In the genomic region with DNA sequence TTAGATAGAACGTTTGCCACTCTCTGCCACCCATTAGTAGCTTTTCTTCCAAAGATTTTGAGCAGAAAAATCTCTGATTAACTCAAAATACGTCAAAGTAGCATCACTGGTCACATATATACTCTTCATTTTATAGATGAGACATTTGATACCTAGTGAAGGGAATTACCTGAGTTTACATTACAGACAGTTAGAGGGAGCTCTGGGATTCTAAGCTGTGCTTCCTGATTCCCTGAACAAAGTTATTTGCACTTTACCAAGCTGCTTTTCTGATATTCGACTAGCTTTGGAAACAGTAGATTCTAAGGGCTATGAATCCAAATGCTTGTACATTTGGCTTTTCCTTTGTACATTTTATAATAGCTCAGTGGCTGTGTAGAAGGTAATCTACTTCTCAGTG, we compare ENCODE assay signal across 24 cellular contexts.
A peak's percentile ranks its signal among the peaks of the same experiment; 100 is the strongest.
DNase-seq lines count a peak whose midpoint lies in the region; ATAC-seq and TF ChIP-seq lines count a peak whose summit lies in the region.
"Had no signal": no experiment of that assay in that cellular context is flagged by ENCODE, and none has a peak within 500 bp of the region (broad histone marks: within the 10 kb centered on the region; RNA-seq: fewer than 3 reads in every experiment).

No MANE protein-coding gene starts in this region.

- H2AK9ac ChIP-seq in IMR-90 (replicated peaks; ENCODE audit: low read depth, low read length, poor library complexity) = no peak overlapping the region

- TF ChIP-seq POLR2A in IMR-90 (IDR thresholded peaks at IDR 0.05; ENCODE audit: low read depth, low read length) (no peak), uterus (IDR thresholded peaks at IDR 0.05) (no peak)

- dilution Hi-C loops in IMR-90 (cut with HindIII; ENCODE audit: low sequenced_read_pairs, unreplicated experiment) = no loop called here

- TF ChIP-seq CTCF in AG09309 (IDR thresholded peaks at IDR 0.05; ENCODE audit: control insufficient read depth, insufficient read depth, low read depth, low read length, missing control alignments) (peak; percentile 15), IMR-90 (conservative IDR thresholded peaks at IDR 0.05; ENCODE audit: low read depth, low read length) (no peak), WTC11 (IDR thresholded peaks at IDR 0.05) (no peak), uterus (IDR thresholded peaks at IDR 0.05) (no peak)

- no peak overlapping the region for H3K4ac ChIP-seq in IMR-90 (ENCODE audit: low read depth, low read length)

- H3K23ac ChIP-seq in IMR-90 (ENCODE audit: low read depth, low read length) = no peak overlapping the region

- H3K27me3 ChIP-seq in IMR-90 (ENCODE audit: control insufficient read depth, insufficient read depth, low read length) = no peaks in the 10 kb centered on the region
- H3K27me3 ChIP-seq in uterus = no peaks in the 10 kb centered on the region
- no peaks in the 10 kb centered on the region for H3K27me3 ChIP-seq in right cardiac atrium (ENCODE audit: control insufficient read depth, insufficient read depth)
- H3K27me3 ChIP-seq: sigmoid colon, testis had no signal

- ATAC-seq in IMR-90 (ENCODE audit: low read depth) = peak; percentile 21; the same call in 1 of the 2 replicates
- peak; percentile 74 for ATAC-seq in WTC11
- ATAC-seq in left colon = peak; percentile 58
- no peak for ATAC-seq in right cardiac atrium
- no peak for ATAC-seq in GM21381 (IDR thresholded peaks at IDR 0.05; ENCODE audit: unreplicated experiment)
- ATAC-seq: activated CD8-positive, alpha-beta memory T cell treated with anti-CD3 and anti-CD28 coated beads, Interleukin-2, amount 10 ng/mL, durations not matched to agents 7 days and 5 days had no signal

- no peak overlapping the region for H3K9ac ChIP-seq in IMR-90 (ENCODE audit: low read depth, low read length)

- H3K18ac ChIP-seq in IMR-90 (ENCODE audit: low read depth, low read length) = peak overlapping the region; percentile 31; the same call in 1 of the 2 replicates

- intact Hi-C loops in IMR-90 (cut with micrococcal nuclease) (no loop called here), left colon (cut with DNase I, micrococcal nuclease) (no loop called here), uterus (cut with DNase I; ENCODE audit: low total_unique reads) (no loop called here), right cardiac atrium (cut with DNase I) (no loop called here)

- H3K9me3 ChIP-seq in IMR-90 (ENCODE audit: control insufficient read depth, insufficient read depth, low read length) (no peaks in the 10 kb centered on the region), uterus (no peaks in the 10 kb centered on the region), right cardiac atrium (ENCODE audit: control insufficient read depth, low read length) (no peaks in the 10 kb centered on the region)
- H3K9me3 ChIP-seq: HAP-1, sigmoid colon, testis had no signal

- H2BK120ac ChIP-seq in IMR-90 (ENCODE audit: low read depth, low read length) = no peak overlapping the region

- in situ Hi-C loops in IMR-90 (cut with MboI; ENCODE audit: low sequenced_read_pairs) = no loop called here

- no peak overlapping the region for H2AK5ac ChIP-seq in IMR-90 (ENCODE audit: low read depth, low read length)

- CTCF ChIA-PET in IMR-90 (lab: Yijun Ruan, JAX) (interaction anchor here (0.8 kb wide), 1 partner anchor 10 kb away, joined by 3 read pairs; no protein-coding TSS in a partner anchor), WTC11 (lab: Charles Lee) (interaction anchor here (0.7 to 1.4 kb wide), 2 partner anchors 14 to 57 kb away, joined by 4 read pairs; no protein-coding TSS in a partner anchor)

- H3K4me3 Mint-ChIP-seq in WTC11 = no peak overlapping the region
- H3K4me3 Mint-ChIP-seq: activated CD8-positive, alpha-beta memory T cell treated with anti-CD3 and anti-CD28 coated beads, Interleukin-2, amount 10 ng/mL, durations not matched to agents 7 days and 5 days; mesothelial cell of epicardium had no signal

- H4K91ac ChIP-seq in IMR-90 (ENCODE audit: insufficient read depth, low read depth, low read length) = no peak overlapping the region

- H4K8ac ChIP-seq in IMR-90 (ENCODE audit: low read depth in 2 of 2, low read length in 2 of 2) = no peak overlapping the region

- POLR2A ChIA-PET in IMR-90 (lab: Charles Lee; ENCODE audit: unreplicated experiment) = no interaction called here
- POLR2A ChIA-PET in WTC11 (lab: Charles Lee) = no interaction called here

- no peak overlapping the region for H3K27ac ChIP-seq in IMR-90 (ENCODE audit: insufficient read depth, low read length)
- no peak overlapping the region for H3K27ac ChIP-seq in uterus
- no peak overlapping the region for H3K27ac ChIP-seq in right cardiac atrium (ENCODE audit: low read length)
- H3K27ac ChIP-seq: epithelial cell of prostate, RWPE1, sigmoid colon, testis had no signal

- no peaks in the 10 kb centered on the region for H4K20me1 ChIP-seq in IMR-90 (ENCODE audit: insufficient read depth, low read length)

- no peak overlapping the region for H3K56ac ChIP-seq in IMR-90 (ENCODE audit: extremely low read depth, insufficient read depth, low read length)

- no peak overlapping the region for H4K5ac ChIP-seq in IMR-90 (ENCODE audit: low read depth, low read length)

- no peaks in the 10 kb centered on the region for H3K9me1 ChIP-seq in IMR-90 (ENCODE audit: insufficient read depth, low read length)

- no peaks in the 10 kb centered on the region for H3K36me3 Mint-ChIP-seq in WTC11
- H3K36me3 Mint-ChIP-seq: activated CD8-positive, alpha-beta memory T cell treated with anti-CD3 and anti-CD28 coated beads, Interleukin-2, amount 10 ng/mL, durations not matched to agents 7 days and 5 days; mesothelial cell of epicardium had no signal

- no peak overlapping the region for H2BK5ac ChIP-seq in IMR-90 (ENCODE audit: low read depth, low read length, poor library complexity, severe bottlenecking)

- H3K27ac Mint-ChIP-seq in WTC11 = no peak overlapping the region
- H3K27ac Mint-ChIP-seq: activated CD8-positive, alpha-beta memory T cell treated with anti-CD3 and anti-CD28 coated beads, Interleukin-2, amount 10 ng/mL, durations not matched to agents 7 days and 5 days; mesothelial cell of epicardium had no signal

- no peaks in the 10 kb centered on the region for H3K79me1 ChIP-seq in IMR-90 (ENCODE audit: low read depth in 1 of 2, low read length in 2 of 2)

- H3K4me2 ChIP-seq in IMR-90 (ENCODE audit: low read depth, low read length) = no peak overlapping the region; the same call in 1 of the 2 replicates

- WGBS in IMR-90 (ENCODE audit: extremely low coverage in 2 of 2, insufficient read length in 1 of 2), 2 experiments = no CpG with 5 or more reads among the region's 3 CpGs
- 40% methylated on average over 3 of the region's 3 CpGs for WGBS in right cardiac atrium

- DNase-seq in AG09309 (ENCODE audit: low read depth) (no peak), IMR-90 (peak; percentile 4), WTC11 (ENCODE audit: low spot score) (no peak), left colon (no peak), uterus (no peak), HT-29 (ENCODE audit: low spot score) (no peak), right cardiac atrium (no peak)
- DNase-seq: activated CD4-positive, CD25-positive, alpha-beta regulatory T cell treated with anti-CD3 and anti-CD28 coated beads, Interleukin-2, amount 50 U/mL, for 72 hours; activated CD8-positive, alpha-beta memory T cell treated with anti-CD3 and anti-CD28 coated beads, Interleukin-2, amount 10 ng/mL, durations not matched to agents 7 days and 5 days; activated effector memory CD4-positive, alpha-beta T cell treated with Interleukin-2 at 50 U/mL for 16 hours; amniotic stem cell; Calu3; GF-D8; NCI-H2029; NCI-H526 treated with DMSO at 0.1 percent for 48 hours; sigmoid colon; stimulated activated CD4-positive, alpha-beta T cell treated with anti-CD3 and anti-CD28 coated beads, Interleukin-4, amount 100 ng/mL, for 24 hours; stimulated activated CD8-positive, alpha-beta memory T cell treated with anti-CD3 and anti-CD28 coated beads, Interleukin-4, amount 100 ng/mL, for 48 hours; testis had no signal

- H2BK15ac ChIP-seq in IMR-90 (ENCODE audit: low read depth, low read length) = no peak overlapping the region

- BruUV-seq in IMR-90 (replicated peaks; lab: Mats Ljungman, UMichigan) = no TSS peak

- H2AFZ ChIP-seq in IMR-90 (replicated peaks; ENCODE audit: low read length, poor library complexity) = no peak overlapping the region

- no peak for TF ChIP-seq RAD21 in IMR-90 (IDR thresholded peaks at IDR 0.05; ENCODE audit: low read length)

- H3K4me1 Mint-ChIP-seq in WTC11 = peaks cover 11% of the 10 kb centered on the region
- H3K4me1 Mint-ChIP-seq: activated CD8-positive, alpha-beta memory T cell treated with anti-CD3 and anti-CD28 coated beads, Interleukin-2, amount 10 ng/mL, durations not matched to agents 7 days and 5 days had no signal

- no peaks in the 10 kb centered on the region for H3K27me3 Mint-ChIP-seq in WTC11 (ENCODE audit: low read depth)
- H3K27me3 Mint-ChIP-seq: activated CD8-positive, alpha-beta memory T cell treated with anti-CD3 and anti-CD28 coated beads, Interleukin-2, amount 10 ng/mL, durations not matched to agents 7 days and 5 days had no signal

- no peaks in the 10 kb centered on the region for H3K36me3 ChIP-seq in IMR-90 (ENCODE audit: control insufficient read depth, insufficient read depth, low read length)
- H3K36me3 ChIP-seq in uterus = no peaks in the 10 kb centered on the region
- H3K36me3 ChIP-seq: HAP-1, sigmoid colon had no signal

- H3K9me3 Mint-ChIP-seq in WTC11 = no peaks in the 10 kb centered on the region

- no peak overlapping the region for H3K14ac ChIP-seq in IMR-90 (replicated peaks; ENCODE audit: low read depth, low read length)

- no peak overlapping the region for H2BK20ac ChIP-seq in IMR-90 (ENCODE audit: low read depth, low read length)

- H3K4me3 ChIP-seq in AG09309 (ENCODE audit: control insufficient read depth, low read depth, low read length) (no peak overlapping the region), IMR-90 (ENCODE audit: insufficient read depth, low read depth, low read length) (no peak overlapping the region), uterus (no peak overlapping the region), right cardiac atrium (ENCODE audit: low read length) (no peak overlapping the region)
- H3K4me3 ChIP-seq: HAP-1, sigmoid colon, testis had no signal

- H3K4me1 ChIP-seq in IMR-90 (ENCODE audit: control insufficient read depth, insufficient read depth, low read length) = no peaks in the 10 kb centered on the region
- no peaks in the 10 kb centered on the region for H3K4me1 ChIP-seq in uterus
- no peaks in the 10 kb centered on the region for H3K4me1 ChIP-seq in right cardiac atrium (ENCODE audit: control insufficient read depth, insufficient read depth, low read length)
- H3K4me1 ChIP-seq: HAP-1, sigmoid colon, testis had no signal

TF ChIP-seq in IMR-90, 13 proteins besides CTCF, POLR2A, EP300 and RAD21 (continues in another document):
- TF ChIP-seq FOS (IDR thresholded peaks at IDR 0.05; ENCODE audit: low read depth, low read length) = no peak
- no peak for TF ChIP-seq CHD1 (IDR thresholded peaks at IDR 0.05; ENCODE audit: low read depth, low read length)
- TF ChIP-seq NFE2L2 (IDR thresholded peaks at IDR 0.05; ENCODE audit: low read depth, low read length) = no peak

Comparison
In these comparisons a context has a peak if more than half of its experiments do, and no peak if none do; other contexts are left out.
1. ATAC-seq: peak in IMR-90 (single experiment), WTC11 (single experiment) and left colon (single experiment); none in right cardiac atrium (0 of 2) and GM21381 (single experiment).